17 cellular contexts compared by ENCODE assay signal in genomic region chr6:45728674-45729073, GRCh38.
DNase-seq lines count a peak whose midpoint lies in the region; ATAC-seq, FAIRE-seq and TF ChIP-seq lines count a peak whose summit lies in the region.
"Had no signal": no experiment of that assay in that cellular context is flagged by ENCODE, and none has a peak within 500 bp of the region (broad histone marks: within the 10 kb centered on the region; RNA-seq: fewer than 3 reads in every experiment).

No MANE protein-coding gene starts in this region.

- no peak overlapping the region for H3K9ac ChIP-seq in keratinocyte (ENCODE audit: control insufficient read depth, extremely low read depth, insufficient read depth, low read length)
- H3K9ac ChIP-seq: BLaER1 treated with 17β-estradiol and CSF1 and Interleukin-3, amounts not matched to agents 10 nM and 100 nM had no signal

- no peaks in the 10 kb centered on the region for H3K9me1 ChIP-seq in keratinocyte (ENCODE audit: control insufficient read depth, extremely low read depth, insufficient read depth, low read length)

- H3K36me3 ChIP-seq in bronchial epithelial cell (ENCODE audit: control insufficient read depth, insufficient read depth, low read length) (no peaks in the 10 kb centered on the region), keratinocyte (ENCODE audit: control insufficient read depth in 2 of 2, extremely low read depth in 1 of 2, insufficient read depth in 2 of 2, low read length in 2 of 2) (no peaks in the 10 kb centered on the region), esophagus muscularis mucosa (no peaks in the 10 kb centered on the region)
- H3K36me3 ChIP-seq: BLaER1 treated with 17β-estradiol and CSF1 and Interleukin-3, amounts not matched to agents 10 nM and 100 nM; thoracic aorta had no signal

- intact Hi-C loops in esophagus muscularis mucosa (cut with DNase I), result no loop called here

- no peak for FAIRE-seq in bronchial epithelial cell (lab: Jason Lieb, UNC)
- peak; percentile 46 for FAIRE-seq in keratinocyte (lab: Jason Lieb, UNC)

- no peak for TF ChIP-seq POLR2A in esophagus muscularis mucosa (IDR thresholded peaks at IDR 0.05; ENCODE audit: low read depth)

- no peak for TF ChIP-seq EP300 in esophagus muscularis mucosa (IDR thresholded peaks at IDR 0.05)

- H3K79me2 ChIP-seq in keratinocyte (ENCODE audit: control insufficient read depth, insufficient read depth, low read length), result no peaks in the 10 kb centered on the region

- DNase-seq in ELR (ENCODE audit: low read depth) (peak; percentile 30), MV-4-11 (lab: John Stamatoyannopoulos, UW) (peak; percentile 33), bronchial epithelial cell (ENCODE audit: low read depth) (peak; percentile 78), keratinocyte (ENCODE audit: low read depth, low spot score) (no peak), NCI-H526 (lab: John Stamatoyannopoulos, UW) (no peak), esophagus muscularis mucosa (ENCODE audit: extremely low spot score) (no peak)
- no peak for DNase-seq in stimulated activated CD4-positive, alpha-beta T cell treated with anti-CD3 and anti-CD28 coated beads, Interleukin-2, amount 100 ng/mL, for 24 hours
- DNase-seq: activated CD4-positive, alpha-beta T cell treated with anti-CD3 and anti-CD28 coated beads for 1 hour; activated naive CD4-positive, alpha-beta T cell treated with anti-CD3 and anti-CD28 coated beads, Interleukin-2, amount 10 ng/mL, durations not matched to agents 7 days and 5 days; caudate nucleus; hippocampal formation; NCI-H1092 treated with DMSO at 0.1 percent for 48 hours; OCI-M1 had no signal

- dilution Hi-C loops in keratinocyte (cut with MboI; ENCODE audit: extremely low pct_ligation_motif_present, low sequenced_read_pairs), result no loop called here

- TF ChIP-seq CTCF in bronchial epithelial cell (IDR thresholded peaks at IDR 0.05; ENCODE audit: insufficient read depth, low read length, severe bottlenecking) (no peak), keratinocyte (optimal IDR thresholded peaks at IDR 0.05 in 1 of 3, IDR thresholded peaks at IDR 0.05 in 1 of 3, conservative IDR thresholded peaks at IDR 0.05 in 1 of 3; ENCODE audit: extremely low read depth in 1 of 3, insufficient read depth in 2 of 3, low read length in 3 of 3) (no peak), esophagus muscularis mucosa (IDR thresholded peaks at IDR 0.05) (no peak)

- H3K4me2 ChIP-seq in keratinocyte (ENCODE audit: control insufficient read depth, extremely low read depth, insufficient read depth, low read depth, low read length), result peak overlapping the region; percentile 18
- H3K4me2 ChIP-seq: BLaER1 treated with 17β-estradiol and CSF1 and Interleukin-3, amounts not matched to agents 10 nM and 100 nM had no signal

- H3K4me3 ChIP-seq in bronchial epithelial cell (ENCODE audit: low read depth, low read length) (no peak overlapping the region), keratinocyte (ENCODE audit: control insufficient read depth in 2 of 3, extremely low read depth in 1 of 3, insufficient read depth in 2 of 3, low read depth in 1 of 3, low read length in 3 of 3) (no peak overlapping the region), esophagus muscularis mucosa (no peak overlapping the region)
- H3K4me3 ChIP-seq: BLaER1 treated with 17β-estradiol and CSF1 and Interleukin-3, amounts not matched to agents 10 nM and 100 nM; thoracic aorta had no signal

- H2AFZ ChIP-seq in keratinocyte (ENCODE audit: control insufficient read depth, low read length), result no peak overlapping the region

- H3K4me1 ChIP-seq in keratinocyte (ENCODE audit: control insufficient read depth, extremely low read depth, insufficient read depth, low read length) (peaks cover 8% of the 10 kb centered on the region), esophagus muscularis mucosa (peaks cover 0 to 6% (median 0%) of the 10 kb centered on the region in 4 donors)
- H3K4me1 ChIP-seq: BLaER1 treated with 17β-estradiol and CSF1 and Interleukin-3, amounts not matched to agents 10 nM and 100 nM had no signal

- WGBS in esophagus muscularis mucosa, result 65% methylated on average over 3 of the region's 3 CpGs

- no peak for ATAC-seq in HG03135 (IDR thresholded peaks at IDR 0.05; ENCODE audit: unreplicated experiment)
- ATAC-seq: left lobe of liver had no signal

- H3K27ac ChIP-seq in keratinocyte (ENCODE audit: control insufficient read depth, insufficient read depth, low read length), result no peak overlapping the region
- H3K27ac ChIP-seq in esophagus muscularis mucosa (replicated peaks in 1 of 4), result no peak overlapping the region
- H3K27ac ChIP-seq: BLaER1 treated with 17β-estradiol and CSF1 and Interleukin-3, amounts not matched to agents 10 nM and 100 nM; thoracic aorta had no signal

- no peaks in the 10 kb centered on the region for H4K20me1 ChIP-seq in keratinocyte (ENCODE audit: control insufficient read depth, extremely low read depth, insufficient read depth, low read length)
- H4K20me1 ChIP-seq: BLaER1 treated with 17β-estradiol and CSF1 and Interleukin-3, amounts not matched to agents 10 nM and 100 nM had no signal

- H3K9me3 ChIP-seq in keratinocyte (ENCODE audit: control insufficient read depth, low read depth, low read length), result no peaks in the 10 kb centered on the region
- peaks cover 0 to under 1% (median 0%) of the 10 kb centered on the region in 4 donors for H3K9me3 ChIP-seq in esophagus muscularis mucosa
- H3K9me3 ChIP-seq: thoracic aorta had no signal

- H3K27me3 ChIP-seq in bronchial epithelial cell (ENCODE audit: control insufficient read depth, insufficient read depth, low read length) (no peaks in the 10 kb centered on the region), keratinocyte (ENCODE audit: control insufficient read depth, extremely low read depth, insufficient read depth, low read length) (no peaks in the 10 kb centered on the region), esophagus muscularis mucosa (peaks cover 0 to 4% (median 0%) of the 10 kb centered on the region in 4 donors)
- H3K27me3 ChIP-seq: BLaER1 treated with 17β-estradiol and CSF1 and Interleukin-3, amounts not matched to agents 10 nM and 100 nM had no signal

Comparison
In these comparisons a context has a peak if more than half of its experiments do, and no peak if none do; other contexts are left out.
1. DNase-seq: peak in ELR (single experiment), MV-4-11 (single experiment) and bronchial epithelial cell (single experiment); none in keratinocyte (single experiment), NCI-H526 (0 of 2), stimulated activated CD4-positive, alpha-beta T cell treated with anti-CD3 and anti-CD28 coated beads, Interleukin-2, amount 100 ng/mL, for 24 hours (0 of 2) and esophagus muscularis mucosa (single experiment).